In genomic region chr4:152996672-152997071, GRCh38 we compare ENCODE assay signal across 20 cellular contexts.
DNase-seq lines count a peak whose midpoint lies in the region; ATAC-seq and TF ChIP-seq lines count a peak whose summit lies in the region.
"Had no signal": no experiment of that assay in that cellular context is flagged by ENCODE, and none has a peak within 500 bp of the region (broad histone marks: within the 10 kb centered on the region; RNA-seq: fewer than 3 reads in every experiment).

No MANE protein-coding gene starts in this region.

- TF ChIP-seq CTCF in PC-9 (conservative IDR thresholded peaks at IDR 0.05), result no peak
- no peak for TF ChIP-seq CTCF in esophagus squamous epithelium (IDR thresholded peaks at IDR 0.05)
- TF ChIP-seq CTCF in prostate gland (IDR thresholded peaks at IDR 0.05), result no peak
- no peak for TF ChIP-seq CTCF in esophagus muscularis mucosa (IDR thresholded peaks at IDR 0.05)

- no peak for ATAC-seq in GM18858 (IDR thresholded peaks at IDR 0.05; ENCODE audit: unreplicated experiment)
- ATAC-seq: activated CD4-positive, alpha-beta T cell treated with anti-CD3 and anti-CD28 coated beads for 36 hours; effector memory CD8-positive, alpha-beta T cell; stimulated activated naive B cell treated with anti-CD40 and anti-IgM and Interleukin-4, amounts not matched to agents 10 μg/mL and 1 μg/mL and 100 μg/mL, for 72 hours had no signal

- H3F3A ChIP-seq in PC-9 (ENCODE audit: insufficient read depth, low read depth), result peaks cover 26% of the 10 kb centered on the region

- no peaks in the 10 kb centered on the region for H3K9me2 ChIP-seq in PC-9 (ENCODE audit: insufficient read depth)

- H3K4me1 ChIP-seq in BLaER1, result peaks cover 21% of the 10 kb centered on the region
- peaks cover 52% of the 10 kb centered on the region for H3K4me1 ChIP-seq in PC-9 (replicated peaks; ENCODE audit: insufficient read depth)
- peaks cover 15 to 64% (median 23%) of the 10 kb centered on the region in 3 donors for H3K4me1 ChIP-seq in esophagus squamous epithelium
- peaks cover 10% of the 10 kb centered on the region for H3K4me1 ChIP-seq in prostate gland (replicated peaks)
- peaks cover 0 to 7% (median 0%) of the 10 kb centered on the region in 4 donors for H3K4me1 ChIP-seq in esophagus muscularis mucosa
- H3K4me1 ChIP-seq: right lobe of liver had no signal

- no peaks in the 10 kb centered on the region for H3K9me3 ChIP-seq in BLaER1
- no peaks in the 10 kb centered on the region for H3K9me3 ChIP-seq in PC-9 (ENCODE audit: insufficient read depth, low read depth)
- H3K9me3 ChIP-seq in esophagus squamous epithelium, result no peaks in the 10 kb centered on the region
- no peaks in the 10 kb centered on the region for H3K9me3 ChIP-seq in prostate gland
- H3K9me3 ChIP-seq in esophagus muscularis mucosa, result no peaks in the 10 kb centered on the region
- H3K9me3 ChIP-seq: right lobe of liver, thoracic aorta had no signal

- H3K4me3 ChIP-seq in BLaER1, result no peak overlapping the region
- H3K4me3 ChIP-seq in PC-9, result no peak overlapping the region
- H3K4me3 ChIP-seq in esophagus squamous epithelium, result no peak overlapping the region
- no peak overlapping the region for H3K4me3 ChIP-seq in prostate gland
- H3K4me3 ChIP-seq in esophagus muscularis mucosa, result no peak overlapping the region
- H3K4me3 ChIP-seq: right lobe of liver, SK-N-MC, thoracic aorta had no signal

- intact Hi-C loops in PC-9 (cut with micrococcal nuclease; ENCODE audit: unreplicated experiment) (loop anchor here (1.0 to 10.0 kb wide), 7 partner anchors 16 to 501 kb away; partner anchors contain the start of genes FHDC1 and TRIM2), esophagus squamous epithelium (cut with DNase I) (no loop called here), prostate gland (cut with DNase I) (no loop called here), esophagus muscularis mucosa (cut with DNase I) (no loop called here)

- H4K20me1 ChIP-seq in BLaER1, result no peaks in the 10 kb centered on the region
- H4K20me1 ChIP-seq in PC-9 (ENCODE audit: insufficient read depth), result no peaks in the 10 kb centered on the region

- H3K9ac ChIP-seq in BLaER1, result no peak overlapping the region

- H3K79me2 ChIP-seq in PC-9 (ENCODE audit: low read depth), result no peaks in the 10 kb centered on the region

- CTCF ChIA-PET in PC-9 (lab: Charles Lee), result interaction anchor here (1.2 kb wide), 1 partner anchor 87 kb away, joined by 4 read pairs; no protein-coding TSS in a partner anchor

- H2AFZ ChIP-seq in PC-9, result peak overlapping the region; percentile 85; the same call in 1 of the 2 replicates

- no peak for TF ChIP-seq POLR2A in esophagus squamous epithelium (IDR thresholded peaks at IDR 0.05)
- no peak for TF ChIP-seq POLR2A in prostate gland (IDR thresholded peaks at IDR 0.05)
- TF ChIP-seq POLR2A in esophagus muscularis mucosa (IDR thresholded peaks at IDR 0.05; ENCODE audit: low read depth), result no peak

- DNase-seq in PC-9 (no peak), esophagus squamous epithelium (lab: John Stamatoyannopoulos, UW) (no peak), prostate gland (ENCODE audit: low spot score) (no peak), esophagus muscularis mucosa (ENCODE audit: extremely low spot score) (no peak), NOMO-1 (lab: John Stamatoyannopoulos, UW; ENCODE audit: unreplicated experiment in 2 of 2) (no peak)
- DNase-seq in activated CD4-positive, alpha-beta T cell treated with anti-CD3 and anti-CD28 coated beads, Interleukin-2, amount 50 U/mL, for 4 hours, result no peak
- DNase-seq: activated CD4-positive, alpha-beta T cell treated with anti-CD3 and anti-CD28 coated beads for 36 hours; activated CD8-positive, alpha-beta memory T cell treated with anti-CD3 and anti-CD28 coated beads for 24 hours; activated effector memory CD4-positive, alpha-beta T cell treated with Interleukin-2 at 50 U/mL for 16 hours; cortex of kidney; DND-41; effector memory CD8-positive, alpha-beta T cell; NCI-H1436; right lobe of liver; stimulated activated naive B cell treated with anti-CD40 and anti-IgM and Interleukin-4, amounts not matched to agents 10 μg/mL and 1 μg/mL and 100 μg/mL, for 72 hours had no signal

- TF ChIP-seq EP300 in esophagus muscularis mucosa (IDR thresholded peaks at IDR 0.05), result no peak

- H3K27me3 ChIP-seq in BLaER1 (no peaks in the 10 kb centered on the region), PC-9 (ENCODE audit: insufficient read depth, low read depth) (no peaks in the 10 kb centered on the region), esophagus squamous epithelium (no peaks in the 10 kb centered on the region), prostate gland (replicated peaks; ENCODE audit: insufficient read depth) (no peaks in the 10 kb centered on the region), esophagus muscularis mucosa (no peaks in the 10 kb centered on the region)
- H3K27me3 ChIP-seq: right lobe of liver had no signal

- POLR2A ChIA-PET in PC-9 (lab: Charles Lee; ENCODE audit: unreplicated experiment), result interaction anchor here (0.6 to 0.7 kb wide), 3 partner anchors 26 to 84 kb away, joined by 3 to 22 read pairs (median 7); partner anchors contain the start of gene FHDC1

- WGBS in esophagus squamous epithelium, 2 donors, result 81 to 86% methylated on average over 5 to 6 of the region's 6 CpGs
- 92% methylated on average over 6 of the region's 6 CpGs for WGBS in prostate gland
- 72% methylated on average over 6 of the region's 6 CpGs for WGBS in esophagus muscularis mucosa

- H3K4me2 ChIP-seq in BLaER1, result peak overlapping the region; percentile 44
- H3K4me2 ChIP-seq in PC-9, result peak overlapping the region; percentile 72

- H3K27ac ChIP-seq in BLaER1 (peak overlapping the region; percentile 47), PC-9 (peak overlapping the region; percentile 84), esophagus squamous epithelium (peak overlapping the region; percentile 64 to 81 (median 78)), prostate gland (peak overlapping the region; percentile 62 to 71), esophagus muscularis mucosa (replicated peaks in 1 of 4) (peak overlapping the region in 1 of 4 donors; percentile 15)
- H3K27ac ChIP-seq: HL-60, right lobe of liver, SK-N-MC, thoracic aorta had no signal

- BruUV-seq in PC-9 (replicated peaks; lab: Mats Ljungman, UMichigan), result no TSS peak

- H3K36me3 ChIP-seq in BLaER1, result no peaks in the 10 kb centered on the region
- no peaks in the 10 kb centered on the region for H3K36me3 ChIP-seq in PC-9 (ENCODE audit: low read depth)
- H3K36me3 ChIP-seq in esophagus squamous epithelium, result no peaks in the 10 kb centered on the region
- no peaks in the 10 kb centered on the region for H3K36me3 ChIP-seq in prostate gland
- no peaks in the 10 kb centered on the region for H3K36me3 ChIP-seq in esophagus muscularis mucosa
- H3K36me3 ChIP-seq: right lobe of liver, thoracic aorta had no signal
